18 cellular contexts compared by ENCODE assay signal in the genomic region with DNA sequence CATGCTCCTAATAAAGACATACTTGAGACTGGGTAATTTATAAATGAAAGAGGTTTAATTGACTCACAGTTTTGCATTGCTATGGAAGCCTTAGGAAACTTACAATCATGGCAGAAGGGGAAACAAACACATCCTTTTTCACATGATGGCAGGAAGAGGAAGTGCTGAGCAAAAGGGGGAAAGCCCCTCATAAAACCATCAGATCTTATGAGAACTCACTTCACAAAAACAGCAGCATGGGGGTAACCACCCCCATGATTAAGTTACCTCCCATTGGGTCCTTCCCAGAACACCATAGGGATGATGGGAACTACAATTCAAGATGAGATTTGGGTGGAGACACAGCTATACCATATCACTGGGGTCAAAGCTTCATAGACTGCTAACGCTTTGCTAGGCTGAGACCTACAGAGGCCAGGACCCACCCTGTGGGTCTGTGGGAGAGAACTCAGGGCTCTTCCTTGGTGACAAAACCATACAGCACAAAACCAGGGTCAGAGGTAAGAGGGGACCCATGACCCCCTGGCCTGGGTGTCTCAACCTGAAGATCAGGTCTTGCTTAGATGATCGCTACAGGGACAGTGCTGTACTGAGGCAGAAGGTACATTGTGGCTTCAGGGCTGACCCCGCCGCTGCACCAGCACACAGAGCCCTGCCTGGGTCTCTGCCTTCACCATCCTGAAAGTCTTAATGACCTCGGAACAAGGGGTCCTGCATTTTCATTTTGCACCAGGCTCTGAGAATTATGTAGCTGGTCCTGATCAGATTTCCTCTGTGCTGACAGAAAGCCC.
DNase-seq lines count a peak whose midpoint lies in the region; ATAC-seq, FAIRE-seq and TF ChIP-seq lines count a peak whose summit lies in the region.
"Had no signal": no experiment of that assay in that cellular context is flagged by ENCODE, and none has a peak within 500 bp of the region (broad histone marks: within the 10 kb centered on the region; RNA-seq: fewer than 3 reads in every experiment).

No MANE protein-coding gene starts in this region.

- H3K23ac ChIP-seq in H1 (ENCODE audit: insufficient read length) = no peak overlapping the region

- H3K4me1 ChIP-seq in right cardiac atrium (ENCODE audit: control insufficient read depth, insufficient read depth, low read length) = peaks cover 4% of the 10 kb centered on the region
- peaks cover 17 to 26% (median 22%) of the 10 kb centered on the region in 4 experiments for H3K4me1 ChIP-seq in H1 (replicated peaks in 1 of 4; ENCODE audit: control insufficient read depth in 3 of 4, insufficient read depth in 4 of 4, low read length in 3 of 4)

- H2BK120ac ChIP-seq in H1 (replicated peaks; ENCODE audit: low read depth, low read length) = peak overlapping the region; percentile 91

- peaks cover 0 to 4% (median 0%) of the 10 kb centered on the region in 4 experiments; a peak in 1 of 8 replicates for H3K36me3 ChIP-seq in H1 (ENCODE audit: control insufficient read depth in 2 of 4, insufficient read depth in 4 of 4, low read length in 3 of 4)

- H3K9me3 Mint-ChIP-seq in natural killer cell = peaks cover 3 to 6% of the 10 kb centered on the region in 2 donors

- no peak for TF ChIP-seq RAD21 in H1 (IDR thresholded peaks at IDR 0.05 in 1 of 2, conservative IDR thresholded peaks at IDR 0.05 in 1 of 2; ENCODE audit: low read depth in 2 of 2, low read length in 2 of 2)

- H3K9me3 ChIP-seq in right cardiac atrium (ENCODE audit: control insufficient read depth, low read length) (no peaks in the 10 kb centered on the region), H1 (ENCODE audit: insufficient read depth in 2 of 2, low read depth in 1 of 2, low read length in 1 of 2) (peaks cover 40 to 46% of the 10 kb centered on the region in 2 experiments)

- ATAC-seq in right cardiac atrium (no peak), natural killer cell (no peak), SK-N-SH treated with all-trans-retinoic acid at 6 μM for 48 hours (no peak)

- CTCF ChIA-PET in H1 (lab: Charles Lee; ENCODE audit: partially characterized antibody) = interaction anchor here (0.6 to 1.2 kb wide), 3 partner anchors 22 to 435 kb away, joined by 3 read pairs; no protein-coding TSS in a partner anchor

- no peaks in the 10 kb centered on the region for H3K79me2 ChIP-seq in H1 (ENCODE audit: control insufficient read depth in 1 of 2, insufficient read depth in 2 of 2, low read length in 2 of 2)

- H2BK12ac ChIP-seq in H1 (ENCODE audit: low read depth, low read length) = peak overlapping the region; percentile 99

- H2BK5ac ChIP-seq in H1 (ENCODE audit: low read depth, low read length) = peak overlapping the region; percentile 75; the same call in 1 of the 2 replicates

- H3K27ac Mint-ChIP-seq in natural killer cell = no peak overlapping the region
- H3K27ac Mint-ChIP-seq: B cell; CD8-positive, alpha-beta memory T cell had no signal

- H3K27me3 ChIP-seq in right cardiac atrium (ENCODE audit: control insufficient read depth, insufficient read depth) (no peaks in the 10 kb centered on the region), H1 (replicated peaks in 1 of 4; ENCODE audit: control insufficient read depth in 3 of 4, extremely low read depth in 1 of 4, insufficient read depth in 3 of 4, low read length in 3 of 4) (peaks cover 0 to 6% (median 4%) of the 10 kb centered on the region in 4 experiments; a peak in 5 of 7 replicates)

- peaks cover 0 to 7% of the 10 kb centered on the region in 2 donors for H3K4me1 Mint-ChIP-seq in natural killer cell
- H3K4me1 Mint-ChIP-seq: CD8-positive, alpha-beta memory T cell had no signal

- no peak overlapping the region for H3K14ac ChIP-seq in H1 (ENCODE audit: insufficient read length)

- DNase-seq in cardiac septum (ENCODE audit: low spot score) (peak; percentile 64), right cardiac atrium (no peak), H1 (ENCODE audit: low read depth in 1 of 2, low spot score in 2 of 2) (no peak), natural killer cell (peak; percentile 4), ureter (ENCODE audit: low spot score) (peak; percentile 8), NCI-H2081 treated with DMSO at 0.1 percent for 48 hours (lab: John Stamatoyannopoulos, UW) (no peak)
- no peak for DNase-seq in stimulated activated CD4-positive, alpha-beta T cell treated with anti-CD3 and anti-CD28 coated beads, Interleukin-15, amount 100 ng/mL, for 24 hours
- DNase-seq: CD8-positive, alpha-beta memory T cell; DND-41; GDM1; Kasumi-1; NCI-H1436; NCI-H2029 treated with DMSO at 0.1 percent for 48 hours; NCI-H510A treated with DMSO at 0.1 percent for 48 hours; SHP77 treated with DMSO at 0.1 percent for 48 hours had no signal

- 85% methylated on average over 5 of the region's 5 CpGs for WGBS in right cardiac atrium
- WGBS in H1 (ENCODE audit: extremely low coverage in 1 of 2, insufficient coverage in 1 of 2, insufficient read length in 1 of 2, insufficient replicate concordance in 2 of 2, low coverage in 1 of 2, low lambda C conversion rate in 2 of 2, missing lambda C conversion rate in 1 of 2), 2 experiments = 89% methylated on average over 5 of the region's 5 CpGs; no CpG with 5 or more reads in 1 of the 2 experiments

- no peak overlapping the region for H4K8ac ChIP-seq in H1 (ENCODE audit: extremely low read depth, insufficient read depth, low read length)

- peaks cover 15% of the 10 kb centered on the region for H3K36me3 Mint-ChIP-seq in natural killer cell

- H3K4me3 Mint-ChIP-seq in natural killer cell = no peak overlapping the region
- H3K4me3 Mint-ChIP-seq: B cell; CD8-positive, alpha-beta memory T cell had no signal

- H3K9ac ChIP-seq in H1 (replicated peaks in 1 of 4; ENCODE audit: extremely low read depth in 1 of 4, low read depth in 3 of 4, low read length in 3 of 4) = no peak overlapping the region

- TF ChIP-seq EP300 in H1 (IDR thresholded peaks at IDR 0.05; ENCODE audit: borderline replicate concordance in 1 of 2, low read depth in 2 of 2, low read length in 2 of 2) = no peak

- no peak overlapping the region for H2AFZ ChIP-seq in H1 (ENCODE audit: low read length)

- H3K4ac ChIP-seq in H1 (replicated peaks; ENCODE audit: insufficient read length, low read depth, low read length) = no peak overlapping the region

- no peak overlapping the region for H3K56ac ChIP-seq in H1 (replicated peaks; ENCODE audit: insufficient read length, low read depth, low read length)

- H4K5ac ChIP-seq in H1 (ENCODE audit: insufficient read length, low read depth, low read length) = no peak overlapping the region

- intact Hi-C loops in cardiac septum (cut with DNase I) (no loop called here), right cardiac atrium (cut with DNase I) (no loop called here), natural killer cell (cut with micrococcal nuclease) (no loop called here)

- TF ChIP-seq CTCF in H1 (IDR thresholded peaks at IDR 0.05; ENCODE audit: control extremely low read depth in 1 of 3, insufficient read depth in 1 of 3, low read depth in 1 of 3, low read length in 3 of 3) (no peak), natural killer cell (IDR thresholded peaks at IDR 0.05) (no peak)

- TF ChIP-seq POLR2A in H1 (IDR thresholded peaks at IDR 0.05; ENCODE audit: control extremely low read depth in 1 of 2, low read depth in 2 of 2, low read length in 2 of 2) = no peak

- H4K20me1 ChIP-seq in H1 (replicated peaks in 1 of 2; ENCODE audit: control insufficient read depth in 1 of 2, insufficient read depth in 2 of 2, low read length in 2 of 2) = no peaks in the 10 kb centered on the region

- no peak overlapping the region for H3K27ac ChIP-seq in right cardiac atrium (ENCODE audit: low read length)
- no peak overlapping the region for H3K27ac ChIP-seq in H1 (ENCODE audit: low read depth, low read length)

- peak overlapping the region; percentile 86 for H2BK20ac ChIP-seq in H1 (ENCODE audit: low read length)

- peak overlapping the region; percentile 97 for H4K91ac ChIP-seq in H1 (replicated peaks; ENCODE audit: insufficient read length, low read length)

- H2AK5ac ChIP-seq in H1 (ENCODE audit: low read depth, low read length) = peak overlapping the region; percentile 26

- POLR2A ChIA-PET in H1 (lab: Charles Lee; ENCODE audit: partially characterized antibody) = interaction anchor here (0.7 to 1.1 kb wide), 2 partner anchors 11 to 16 kb away, joined by 3 read pairs; no protein-coding TSS in a partner anchor

- no peaks in the 10 kb centered on the region for H3K27me3 Mint-ChIP-seq in natural killer cell (ENCODE audit: low read depth in 2 of 2)

- peak overlapping the region; percentile 88; the same call in 1 of the 2 replicates for H2BK15ac ChIP-seq in H1 (ENCODE audit: low read length)

- H3K79me1 ChIP-seq in H1 (ENCODE audit: low read depth, low read length) = no peaks in the 10 kb centered on the region

- H3K18ac ChIP-seq in H1 (ENCODE audit: extremely low read depth, low read length) = peak overlapping the region; percentile 96

- no peak for FAIRE-seq in H1 (lab: Jason Lieb, UNC)
- FAIRE-seq: H54 had no signal

- no peak overlapping the region for H3K4me3 ChIP-seq in right cardiac atrium (ENCODE audit: low read length)
- H3K4me3 ChIP-seq in H1 (ENCODE audit: extremely low read depth in 1 of 4, insufficient read depth in 2 of 4, low read depth in 3 of 4, low read length in 4 of 4) = no peak overlapping the region

- peak overlapping the region in 1 of 2 experiments; percentile 80; a peak in 1 of 4 replicates for H3K4me2 ChIP-seq in H1 (ENCODE audit: insufficient read depth in 1 of 2, low read depth in 2 of 2, low read length in 2 of 2)

- peaks cover 3% of the 10 kb centered on the region; the same call in 1 of the 2 replicates for H3K23me2 ChIP-seq in H1 (ENCODE audit: low read depth, low read length)

TF ChIP-seq in H1, 55 proteins besides CTCF, POLR2A, EP300 and RAD21 (continues in another document):
- TF ChIP-seq EZH2 (IDR thresholded peaks at IDR 0.05; ENCODE audit: low read depth, low read length, severe bottlenecking) (no peak), POU5F1 (IDR thresholded peaks at IDR 0.05; ENCODE audit: low read depth, low read length) (no peak), NRF1 (IDR thresholded peaks at IDR 0.05; ENCODE audit: low read depth, low read length) (no peak), TCF12 (IDR thresholded peaks at IDR 0.05; ENCODE audit: low read depth, low read length) (no peak), RFX5 (IDR thresholded peaks at IDR 0.05; ENCODE audit: borderline replicate concordance, low read depth, low read length) (no peak), FOSL1 (IDR thresholded peaks at IDR 0.05; ENCODE audit: insufficient read depth, low read depth, low read length) (no peak)

TF ChIP-seq in SK-N-SH treated with all-trans-retinoic acid at 6 μM for 48 hours, 23 proteins besides CTCF, POLR2A, EP300 and RAD21 (continues in another document):
- TF ChIP-seq CSRNP3 (CRISPR knock-in tag; IDR thresholded peaks at IDR 0.05) = no peak

Comparison
In these comparisons a context has a peak if more than half of its experiments do, and no peak if none do; other contexts are left out.
1. DNase-seq: peak in cardiac septum (single experiment), natural killer cell (single experiment) and ureter (single experiment); none in right cardiac atrium (0 of 3), H1 (0 of 2), NCI-H2081 treated with DMSO at 0.1 percent for 48 hours (single experiment) and stimulated activated CD4-positive, alpha-beta T cell treated with anti-CD3 and anti-CD28 coated beads, Interleukin-15, amount 100 ng/mL, for 24 hours (single experiment).